In the genomic region with DNA sequence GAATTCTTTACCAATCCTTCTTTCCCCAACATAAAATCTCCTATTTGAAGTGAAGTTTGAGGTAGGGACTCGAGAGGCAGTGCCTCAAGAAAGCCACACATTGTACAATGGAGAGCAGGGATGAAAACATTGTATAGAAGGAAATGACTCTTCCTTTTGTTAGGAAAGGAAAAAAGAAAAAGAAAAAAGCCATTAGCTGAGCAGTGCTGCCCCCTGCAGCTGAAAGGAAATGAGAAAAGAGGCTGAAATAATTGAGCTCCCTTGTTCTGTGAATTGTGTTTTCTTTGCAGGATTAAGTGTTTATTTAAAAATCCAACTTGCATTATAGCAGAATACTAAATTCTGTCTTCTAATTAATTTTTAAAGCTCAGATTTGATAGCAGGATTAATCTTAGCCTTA, we compare ENCODE assay signal across 9 cellular contexts.
DNase-seq lines count a peak whose midpoint lies in the region; ATAC-seq and TF ChIP-seq lines count a peak whose summit lies in the region.
"Had no signal": no experiment of that assay in that cellular context is flagged by ENCODE, and none has a peak within 500 bp of the region (broad histone marks: within the 10 kb centered on the region; RNA-seq: fewer than 3 reads in every experiment).

No MANE protein-coding gene starts in this region.

- H3K27me3 ChIP-seq in adrenal gland (peaks cover 5% of the 10 kb centered on the region), right lobe of liver (no peaks in the 10 kb centered on the region)

- peak; percentile 1 for DNase-seq in COLO668 (lab: John Stamatoyannopoulos, UW; ENCODE audit: unreplicated experiment)
- DNase-seq in Kasumi-1 (lab: John Stamatoyannopoulos, UW) = peak; percentile 51 to 62
- DNase-seq in adrenal gland = peak in 1 of 7 donors; percentile 18
- DNase-seq in right lobe of liver = no peak
- DNase-seq in activated CD4-positive, CD25-positive, alpha-beta regulatory T cell (lab: John Stamatoyannopoulos, UW) = no peak
- no peak for DNase-seq in lower leg skin (ENCODE audit: low spot score in 2 of 2)
- DNase-seq: activated naive CD4-positive, alpha-beta T cell treated with anti-CD3 and anti-CD28 coated beads, Interleukin-2, amount 10 ng/mL, durations not matched to agents 7 days and 5 days had no signal

- WGBS in adrenal gland, 4 donors = 83 to 86% (median 85%) methylated on average over 1 of the region's 1 CpG
- WGBS in right lobe of liver (ENCODE audit: insufficient coverage, low coverage, low lambda C conversion rate, missing lambda C conversion rate) = 50% methylated on average over 1 of the region's 1 CpG
- WGBS in lower leg skin, 2 donors = 60 to 67% methylated on average over 1 of the region's 1 CpG

- no peak overlapping the region for H3K4me3 ChIP-seq in adrenal gland
- H3K4me3 ChIP-seq in right lobe of liver = no peak overlapping the region
- no peak overlapping the region for H3K4me3 ChIP-seq in lower leg skin (ENCODE audit: low read depth, poor library complexity, severe bottlenecking)

- H3K27ac ChIP-seq in adrenal gland (no peak overlapping the region), right lobe of liver (no peak overlapping the region)

- no peak for TF ChIP-seq POLR2A in adrenal gland (IDR thresholded peaks at IDR 0.05)
- TF ChIP-seq POLR2A in right lobe of liver (IDR thresholded peaks at IDR 0.05) = no peak
- TF ChIP-seq POLR2A in lower leg skin (IDR thresholded peaks at IDR 0.05) = no peak

- intact Hi-C loops in adrenal gland (cut with DNase I) = loop anchor here (5.0 to 10.0 kb wide), 2 partner anchors 283 to 285 kb away; no protein-coding TSS in a partner anchor
- intact Hi-C loops in right lobe of liver (cut with DNase I) = loop anchor here (10.0 kb wide), 2 partner anchors 285 to 295 kb away; no protein-coding TSS in a partner anchor
- intact Hi-C loops in lower leg skin (cut with DNase I; ENCODE audit: low total_unique reads) = loop anchor here (2.0 to 10.0 kb wide), 2 partner anchors 73 to 285 kb away; no protein-coding TSS in a partner anchor

- H3K36me3 ChIP-seq in adrenal gland (replicated peaks in 1 of 2) (no peaks in the 10 kb centered on the region), right lobe of liver (no peaks in the 10 kb centered on the region)

- TF ChIP-seq CTCF in adrenal gland (IDR thresholded peaks at IDR 0.05) (peak; percentile 13 to 53 (median 34)), right lobe of liver (IDR thresholded peaks at IDR 0.05) (peak; percentile 23 to 53 (median 51)), lower leg skin (IDR thresholded peaks at IDR 0.05) (no peak)

- H3K4me1 ChIP-seq in adrenal gland (replicated peaks in 1 of 2) = no peaks in the 10 kb centered on the region
- no peaks in the 10 kb centered on the region for H3K4me1 ChIP-seq in right lobe of liver

- H3K9me3 ChIP-seq in adrenal gland (replicated peaks in 1 of 3) (no peaks in the 10 kb centered on the region), right lobe of liver (no peaks in the 10 kb centered on the region)

- ATAC-seq in right lobe of liver = peak in 3 of 4 donors; percentile 38 to 47 (median 46)
- ATAC-seq in HG02588 (IDR thresholded peaks at IDR 0.05; ENCODE audit: unreplicated experiment) = no peak
- ATAC-seq in HG03565 (IDR thresholded peaks at IDR 0.05; ENCODE audit: unreplicated experiment) = no peak

Comparison
In these comparisons a context has a peak if more than half of its experiments do, and no peak if none do; other contexts are left out.
1. DNase-seq: peak in COLO668 (single experiment) and Kasumi-1 (2 of 2); none in right lobe of liver (0 of 3), activated CD4-positive, CD25-positive, alpha-beta regulatory T cell (0 of 4) and lower leg skin (0 of 2).
2. CTCF ChIP-seq: peak in adrenal gland (6 of 6) and right lobe of liver (4 of 4); none in lower leg skin (0 of 3).
3. ATAC-seq: peak in right lobe of liver (3 of 4); none in HG02588 (single experiment) and HG03565 (single experiment).